22 cellular contexts compared by ENCODE assay signal in genomic region chr1:185574139-185574835, GRCh38.
DNase-seq lines count a peak whose midpoint lies in the region; FAIRE-seq and TF ChIP-seq lines count a peak whose summit lies in the region.
"Had no signal": no experiment of that assay in that cellular context is flagged by ENCODE, and none has a peak within 500 bp of the region (broad histone marks: within the 10 kb centered on the region; RNA-seq: fewer than 3 reads in every experiment).

No MANE protein-coding gene starts in this region.

- no peak overlapping the region for H2BK120ac ChIP-seq in mesenchymal stem cell (ENCODE audit: low read depth, low read length)

- POLR2A ChIA-PET in activated CD4-positive, alpha-beta memory T cell treated with anti-CD3 and anti-CD28 coated beads, Interleukin-2, amount 10 ng/mL, durations not matched to agents 7 days and 5 days (lab: Charles Lee) = no interaction called here

- peaks cover 0 to 2% (median 0%) of the 10 kb centered on the region in 3 donors for H3K27me3 Mint-ChIP-seq in CD14-positive monocyte (ENCODE audit: low read depth in 3 of 3)
- no peaks in the 10 kb centered on the region for H3K27me3 Mint-ChIP-seq in activated CD4-positive, alpha-beta memory T cell treated with anti-CD3 and anti-CD28 coated beads, Interleukin-2, amount 10 ng/mL, durations not matched to agents 7 days and 5 days
- H3K27me3 Mint-ChIP-seq: CD4-positive, alpha-beta memory T cell; natural killer cell treated with Interleukin-12 subunit alpha and Interleukin-12 subunit beta and Interleukin-15 and Interleukin-18, amount 100 ng/mL, for 72 hours had no signal

- H3K4me3 ChIP-seq in epithelial cell of esophagus (ENCODE audit: low read length) = no peak overlapping the region
- no peak overlapping the region for H3K4me3 ChIP-seq in mesenchymal stem cell (ENCODE audit: insufficient read depth in 1 of 2, low read depth in 1 of 2, low read length in 2 of 2)

- no peak overlapping the region for H3K23ac ChIP-seq in mesenchymal stem cell (ENCODE audit: low read length in 2 of 2)

- no peak overlapping the region for H2BK15ac ChIP-seq in mesenchymal stem cell (ENCODE audit: low read depth, poor library complexity, severe bottlenecking)

- no peak overlapping the region for H4K91ac ChIP-seq in mesenchymal stem cell (ENCODE audit: low read length)

- no peaks in the 10 kb centered on the region for H3K36me3 ChIP-seq in mesenchymal stem cell (ENCODE audit: control insufficient read depth in 1 of 2, insufficient read depth in 2 of 2, low read depth in 1 of 2, low read length in 2 of 2)
- H3K36me3 ChIP-seq: brain microvascular endothelial cell had no signal

- H3K4ac ChIP-seq in mesenchymal stem cell (ENCODE audit: low read depth in 1 of 2, low read length in 2 of 2) = no peak overlapping the region

- no peak overlapping the region for H3K4me2 ChIP-seq in mesenchymal stem cell (ENCODE audit: low read length, poor library complexity, severe bottlenecking)

- H4K8ac ChIP-seq in mesenchymal stem cell (ENCODE audit: low read length) = no peak overlapping the region

- peak overlapping the region; percentile 8 for H2AK5ac ChIP-seq in mesenchymal stem cell (ENCODE audit: low read length, severe bottlenecking)

- DNase-seq in CD14-positive monocyte (ENCODE audit: low spot score) (no peak), NCI-H226 (peak; percentile 44), epithelial cell of esophagus (ENCODE audit: low read depth) (peak; percentile 78), mesenchymal stem cell (no peak), D721Med (ENCODE audit: insufficient read length, low spot score) (no peak), activated gamma-delta T cell (lab: John Stamatoyannopoulos, UW) (no peak), NCI-H2081 (lab: John Stamatoyannopoulos, UW) (no peak)
- DNase-seq in activated CD4-positive, alpha-beta memory T cell treated with anti-CD3 and anti-CD28 coated beads, Interleukin-2, amount 10 ng/mL, durations not matched to agents 7 days and 5 days = no peak
- DNase-seq: activated CD4-positive, alpha-beta T cell treated with anti-CD3 and anti-CD28 coated beads for 4 hours; brain microvascular endothelial cell; CD4-positive, alpha-beta memory T cell; cortex of kidney; H9; NCI-H2029 treated with DMSO at 0.1 percent for 48 hours; posterior cingulate gyrus; RPMI8226; stimulated activated CD4-positive, alpha-beta T cell treated with anti-CD3 and anti-CD28 coated beads, Interleukin-2, amount 100 ng/mL, for 24 hours; stimulated activated naive CD4-positive, alpha-beta T cell; T1000 had no signal

- no peak overlapping the region for H2BK12ac ChIP-seq in mesenchymal stem cell (ENCODE audit: low read length in 2 of 2)

- 96% methylated on average over 4 of the region's 4 CpGs for WGBS in mesenchymal stem cell

- peak overlapping the region in 5 of 7 donors; percentile 8 to 83 (median 75) for H3K27ac Mint-ChIP-seq in CD14-positive monocyte
- no peak overlapping the region for H3K27ac Mint-ChIP-seq in activated CD4-positive, alpha-beta memory T cell treated with anti-CD3 and anti-CD28 coated beads, Interleukin-2, amount 10 ng/mL, durations not matched to agents 7 days and 5 days
- H3K27ac Mint-ChIP-seq: activated T-helper 1 cell treated with anti-CD3 and anti-CD28 coated beads, Interleukin-12 subunit alpha, Interleukin-12 subunit beta, Interleukin-2, Interleukin-4 antibody, amounts not matched to agents 30 ng/mL and 10 ng/mL and 1 ng/mL, durations not matched to agents 14 hours and 24 hours and 36 hours; H9 had no signal

- H3K9me3 ChIP-seq in mesenchymal stem cell (ENCODE audit: control insufficient read depth, low read length) = peaks cover 20% of the 10 kb centered on the region

- H3K36me3 Mint-ChIP-seq in CD14-positive monocyte = peaks cover 3 to 8% of the 10 kb centered on the region in 2 donors
- H3K36me3 Mint-ChIP-seq in activated CD4-positive, alpha-beta memory T cell treated with anti-CD3 and anti-CD28 coated beads, Interleukin-2, amount 10 ng/mL, durations not matched to agents 7 days and 5 days (ENCODE audit: low read depth) = peaks cover 18% of the 10 kb centered on the region

- TF ChIP-seq CTCF in CD14-positive monocyte (IDR thresholded peaks at IDR 0.05) (no peak), epithelial cell of esophagus (IDR thresholded peaks at IDR 0.05; ENCODE audit: insufficient read depth, low read depth, low read length, missing control alignments) (no peak), D721Med (IDR thresholded peaks at IDR 0.05; ENCODE audit: insufficient read depth, missing control alignments) (no peak)

- H3K4me3 Mint-ChIP-seq in CD14-positive monocyte = peak overlapping the region in 1 of 2 donors; percentile 69
- no peak overlapping the region for H3K4me3 Mint-ChIP-seq in activated CD4-positive, alpha-beta memory T cell treated with anti-CD3 and anti-CD28 coated beads, Interleukin-2, amount 10 ng/mL, durations not matched to agents 7 days and 5 days
- H3K4me3 Mint-ChIP-seq: activated T-helper 1 cell treated with anti-CD3 and anti-CD28 coated beads, Interleukin-12 subunit alpha, Interleukin-12 subunit beta, Interleukin-2, Interleukin-4 antibody, amounts not matched to agents 30 ng/mL and 10 ng/mL and 1 ng/mL, durations not matched to agents 14 hours and 24 hours and 36 hours; CD4-positive, alpha-beta memory T cell; H9; natural killer cell treated with Interleukin-12 subunit alpha and Interleukin-12 subunit beta and Interleukin-15 and Interleukin-18, amount 100 ng/mL, for 72 hours had no signal

- CTCF ChIA-PET in activated CD4-positive, alpha-beta memory T cell treated with anti-CD3 and anti-CD28 coated beads, Interleukin-2, amount 10 ng/mL, durations not matched to agents 7 days and 5 days (lab: Charles Lee) = interaction anchor here (0.7 kb wide), 1 partner anchor 850 kb away, joined by 4 read pairs; no protein-coding TSS in a partner anchor

- peaks cover 7% of the 10 kb centered on the region for H3K4me1 ChIP-seq in mesenchymal stem cell (ENCODE audit: control insufficient read depth, insufficient read depth, low read depth, low read length)

- peak overlapping the region; percentile 79 for H3K27ac ChIP-seq in mesenchymal stem cell (ENCODE audit: low read length, poor library complexity, severe bottlenecking)
- H3K27ac ChIP-seq: brain microvascular endothelial cell had no signal

- H3K9me3 Mint-ChIP-seq in CD14-positive monocyte = peaks cover 20 to 30% (median 26%) of the 10 kb centered on the region in 7 donors
- H3K9me3 Mint-ChIP-seq in activated CD4-positive, alpha-beta memory T cell treated with anti-CD3 and anti-CD28 coated beads, Interleukin-2, amount 10 ng/mL, durations not matched to agents 7 days and 5 days = peaks cover 23% of the 10 kb centered on the region

- peaks cover 0 to 3% of the 10 kb centered on the region in 2 experiments for H3K27me3 ChIP-seq in mesenchymal stem cell (ENCODE audit: control insufficient read depth in 1 of 2, insufficient read depth in 1 of 2, low read length in 2 of 2)
- H3K27me3 ChIP-seq: brain microvascular endothelial cell had no signal

- H2AFZ ChIP-seq in mesenchymal stem cell (ENCODE audit: low read depth, low read length) = no peak overlapping the region

- H3K14ac ChIP-seq in mesenchymal stem cell (ENCODE audit: low read length in 2 of 2) = no peak overlapping the region

- H3K9ac ChIP-seq in mesenchymal stem cell (ENCODE audit: low read length) = no peak overlapping the region

- no peak overlapping the region for H3K18ac ChIP-seq in mesenchymal stem cell (ENCODE audit: low read depth in 1 of 2, low read length in 2 of 2)

- intact Hi-C loops in CD14-positive monocyte (cut with micrococcal nuclease) = no loop called here

- no peaks in the 10 kb centered on the region for H3K79me1 ChIP-seq in mesenchymal stem cell (replicated peaks; ENCODE audit: low read length, poor library complexity, severe bottlenecking)

- peaks cover 16% of the 10 kb centered on the region for H3K4me1 Mint-ChIP-seq in CD14-positive monocyte
- H3K4me1 Mint-ChIP-seq in activated CD4-positive, alpha-beta memory T cell treated with anti-CD3 and anti-CD28 coated beads, Interleukin-2, amount 10 ng/mL, durations not matched to agents 7 days and 5 days = peaks cover 5% of the 10 kb centered on the region

- no peak overlapping the region for H2BK5ac ChIP-seq in mesenchymal stem cell (ENCODE audit: low read depth, low read length, poor library complexity, severe bottlenecking)

- FAIRE-seq in D721Med (lab: Jason Lieb, UNC) = no peak
- FAIRE-seq: frontal cortex had no signal

Comparison
In these comparisons a context has a peak if more than half of its experiments do, and no peak if none do; other contexts are left out.
1. DNase-seq: peak in NCI-H226 (single experiment) and epithelial cell of esophagus (single experiment); none in CD14-positive monocyte (single experiment), mesenchymal stem cell (single experiment), activated CD4-positive, alpha-beta memory T cell treated with anti-CD3 and anti-CD28 coated beads, Interleukin-2, amount 10 ng/mL, durations not matched to agents 7 days and 5 days (single experiment), D721Med (single experiment), activated gamma-delta T cell (single experiment) and NCI-H2081 (0 of 2).